In genomic region chr20:64256282-64256947, GRCh38 we compare ENCODE assay signal across 8 cellular contexts. TPM values are rescaled to one million over a fixed set of nuclear protein-coding genes. Genes with fewer than 3 reads are reported as not detected.
DNase-seq lines count a peak whose midpoint lies in the region; ATAC-seq and TF ChIP-seq lines count a peak whose summit lies in the region.

No MANE protein-coding gene starts in this region.

- CTCF ChIA-PET in AG04450 (lab: Charles Lee) = no interaction called here

- H3K36me3 ChIP-seq in muscle layer of colon (ENCODE audit: insufficient read depth, low read length) = no peaks in the 10 kb centered on the region
- H3K36me3 ChIP-seq in mucosa of descending colon (ENCODE audit: low read depth) = no peaks in the 10 kb centered on the region

- no peaks in the 10 kb centered on the region for H3K9me3 Mint-ChIP-seq in IgD-negative memory B cell

- H3K9ac ChIP-seq in muscle layer of colon (ENCODE audit: low read length) = peak overlapping the region; percentile 49

- H3K9me3 ChIP-seq in AG04450 (ENCODE audit: control insufficient read depth, insufficient read depth, low read length) (no peaks in the 10 kb centered on the region; the same call in 1 of the 2 replicates), muscle layer of colon (ENCODE audit: low read length) (no peaks in the 10 kb centered on the region), mucosa of descending colon (no peaks in the 10 kb centered on the region)

- intact Hi-C loops in mucosa of descending colon (cut with DNase I, micrococcal nuclease) = no loop called here

- peaks cover 2% of the 10 kb centered on the region for H3K27me3 ChIP-seq in AG04450 (ENCODE audit: control insufficient read depth, insufficient read depth, low read length)
- H3K27me3 ChIP-seq in muscle layer of colon (ENCODE audit: control insufficient read depth in 1 of 2, insufficient read depth in 2 of 2, low read length in 2 of 2) = no peaks in the 10 kb centered on the region

- no peak for TF ChIP-seq CTCF in AG04450 (IDR thresholded peaks at IDR 0.05; ENCODE audit: low read depth, low read length)
- no peak for TF ChIP-seq CTCF in mucosa of descending colon (IDR thresholded peaks at IDR 0.05)

- peaks cover 35 to 49% (median 37%) of the 10 kb centered on the region in 3 donors for H3K4me1 Mint-ChIP-seq in IgD-negative memory B cell

- peaks cover 8% of the 10 kb centered on the region for H3K36me3 Mint-ChIP-seq in IgD-negative memory B cell

- H3K4me3 ChIP-seq in AG04450 (ENCODE audit: low read depth, low read length) (peak overlapping the region; percentile 74), muscle layer of colon (ENCODE audit: low read depth in 1 of 2, low read length in 2 of 2) (peak overlapping the region; percentile 76 to 80), mucosa of descending colon (no peak overlapping the region)

- H3K4me1 ChIP-seq in muscle layer of colon (ENCODE audit: insufficient read depth, low read length) = peaks cover 22% of the 10 kb centered on the region
- peaks cover 6% of the 10 kb centered on the region for H3K4me1 ChIP-seq in mucosa of descending colon (ENCODE audit: low read depth)

- H3K27ac Mint-ChIP-seq in IgD-negative memory B cell = peak overlapping the region; percentile 83 to 93 (median 86)

- DNase-seq in AG04450 (ENCODE audit: low read depth, low spot score) (no peak), cerebellar cortex (ENCODE audit: low spot score) (peak; percentile 30), NCI-H2227 (lab: John Stamatoyannopoulos, UW; ENCODE audit: unreplicated experiment) (no peak), kidney glomerular epithelial cell (lab: John Stamatoyannopoulos, UW) (no peak), mucosa of descending colon (no peak), MV-4-11 (lab: John Stamatoyannopoulos, UW) (no peak)

- POLR2A ChIA-PET in AG04450 (lab: Yijun Ruan, JAX) = interaction anchor here (0.6 to 2.3 kb wide), 3 partner anchors 14 to 41 kb away, joined by 4 to 13 read pairs (median 5); no protein-coding TSS in a partner anchor

- H3K27me3 Mint-ChIP-seq in IgD-negative memory B cell = peaks cover 4% of the 10 kb centered on the region

- H3K4me3 Mint-ChIP-seq in IgD-negative memory B cell = peak overlapping the region; percentile 90 to 97 (median 94)

- H3K27ac ChIP-seq in AG04450 (ENCODE audit: low read depth, low read length) = peak overlapping the region; percentile 39
- H3K27ac ChIP-seq in muscle layer of colon (ENCODE audit: low read depth, low read length) = peak overlapping the region; percentile 78

- no peak for ATAC-seq in mucosa of descending colon

RNA-seq across cellular contexts. Expression of gene PCMTD2, which starts 0.9 kb away (rescaled TPM):
- polyA plus RNA-seq in AG04450 (2011; rRNA removed) (32.4 and 42.7 TPM in 2 replicates), IgD-negative memory B cell (35.7 TPM)
- polyA minus RNA-seq in AG04450 (2011; rRNA and poly(A)+ RNA removed) = 15.7 and 20.2 TPM in 2 replicates
- total RNA-seq in mucosa of descending colon = 10 to 100 TPM; 31.1 to 47.4 (median 34.9) TPM
